In genomic region chr5:6583049-6583880, GRCh38 we compare ENCODE assay signal across 8 cellular contexts. TPM values are rescaled to one million over a fixed set of nuclear protein-coding genes. Genes with fewer than 3 reads are reported as not detected.
DNase-seq lines count a peak whose midpoint lies in the region; ATAC-seq and TF ChIP-seq lines count a peak whose summit lies in the region.

No MANE protein-coding gene starts in this region.

- no peak overlapping the region for H3K27ac Mint-ChIP-seq in T-helper 17 cell
- no peak overlapping the region for H3K27ac Mint-ChIP-seq in neural crest cell (ENCODE audit: unreplicated experiment)

- no peak for DNase-seq in AG04449 (ENCODE audit: low read depth, low spot score)
- peak; percentile 74 for DNase-seq in GM13977 (ENCODE audit: low spot score)
- DNase-seq in T-helper 17 cell, result no peak
- DNase-seq in fibroblast of the aortic adventitia (ENCODE audit: low read depth), result no peak
- DNase-seq in neural crest cell (ENCODE audit: low read depth, low spot score), result peak; percentile 38
- DNase-seq in GF-D8 (lab: John Stamatoyannopoulos, UW), result no peak
- no peak for DNase-seq in activated CD8-positive, alpha-beta memory T cell treated with anti-CD3 and anti-CD28 coated beads, Interleukin-2, amount 50 U/mL, for 48 hours

- H3K27me3 Mint-ChIP-seq in T-helper 17 cell, result peaks cover 79% of the 10 kb centered on the region
- H3K27me3 Mint-ChIP-seq in neural crest cell (ENCODE audit: low read depth), result peaks cover 83% of the 10 kb centered on the region

- H3K36me3 Mint-ChIP-seq in T-helper 17 cell (ENCODE audit: low read depth) (peaks cover 3% of the 10 kb centered on the region), neural crest cell (ENCODE audit: low read depth) (no peaks in the 10 kb centered on the region)

- H3K4me1 Mint-ChIP-seq in T-helper 17 cell (peaks cover 5% of the 10 kb centered on the region), neural crest cell (peaks cover 4% of the 10 kb centered on the region)

- peak; percentile 48 for TF ChIP-seq CTCF in AG04449 (IDR thresholded peaks at IDR 0.05; ENCODE audit: insufficient read depth, low read length, missing control alignments)
- peak; percentile 28 for TF ChIP-seq CTCF in GM13977 (IDR thresholded peaks at IDR 0.05; ENCODE audit: extremely low read depth, insufficient read depth, missing control alignments)
- peak; percentile 49 for TF ChIP-seq CTCF in fibroblast of the aortic adventitia (IDR thresholded peaks at IDR 0.05; ENCODE audit: insufficient read depth, low read length)
- peak; percentile 59 for TF ChIP-seq CTCF in neural crest cell (conservative IDR thresholded peaks at IDR 0.05)

- H3K4me3 ChIP-seq in AG04449 (ENCODE audit: low read depth, low read length), result peak overlapping the region; percentile 36
- peak overlapping the region; percentile 49 for H3K4me3 ChIP-seq in fibroblast of the aortic adventitia (ENCODE audit: low read depth, low read length)

- no peaks in the 10 kb centered on the region for H3K9me3 ChIP-seq in T-helper 17 cell (ENCODE audit: control insufficient read depth, low read length, poor library complexity, severe bottlenecking)

- H3K9me3 Mint-ChIP-seq in neural crest cell, result peaks cover 4% of the 10 kb centered on the region

- H3K4me3 Mint-ChIP-seq in T-helper 17 cell (peak overlapping the region; percentile 33), neural crest cell (no peak overlapping the region)

- peak; percentile 66 for ATAC-seq in T-helper 17 cell
- no peak for ATAC-seq in HG02840 (IDR thresholded peaks at IDR 0.05; ENCODE audit: low FRiP score, unreplicated experiment)

- in situ Hi-C loops in GM13977 (cut with MboI; ENCODE audit: low pct_unique_long_range_greater_than_20kb, low sequenced_read_pairs, unreplicated experiment), result loop anchor here (25.0 kb wide), 1 partner anchor 696 kb away; no protein-coding TSS in a partner anchor

- POLR2A ChIA-PET in AG04449 (lab: Yijun Ruan, JAX), result no interaction called here

- CTCF ChIA-PET in AG04449 (lab: Yijun Ruan, JAX), result interaction anchor here (0.8 to 1.5 kb wide), 2 partner anchors 1089 to 1094 kb away, joined by 3 to 14 read pairs; no protein-coding TSS in a partner anchor

RNA-seq across cellular contexts. Expression of gene NSUN2, which starts 49.6 kb away (rescaled TPM):
- total RNA-seq in T-helper 17 cell (10 to 100 TPM; 49.1 to 60.1 TPM), fibroblast of the aortic adventitia (ENCODE audit: low replicate concordance) (27.4 and 29.0 TPM in 2 replicates), neural crest cell (75.0 and 76.9 TPM in 2 replicates)

RNA-seq across cellular contexts. Expression of gene SRD5A1, which starts 50.0 kb away (rescaled TPM):
- total RNA-seq in T-helper 17 cell (1 to 10 TPM; 3.7 to 4.4 TPM), fibroblast of the aortic adventitia (ENCODE audit: low replicate concordance) (5.1 and 12.0 TPM in 2 replicates), neural crest cell (29.7 and 31.3 TPM in 2 replicates)

Comparison
In these comparisons a context has a peak if more than half of its experiments do, and no peak if none do; other contexts are left out.
1. DNase-seq: peak in GM13977 (single experiment) and neural crest cell (single experiment); none in AG04449 (single experiment), T-helper 17 cell (0 of 3), fibroblast of the aortic adventitia (single experiment), GF-D8 (single experiment) and activated CD8-positive, alpha-beta memory T cell treated with anti-CD3 and anti-CD28 coated beads, Interleukin-2, amount 50 U/mL, for 48 hours (single experiment).
2. Peak in every context shown above with its lines, with median percentiles within 50 percentile points of each other: CTCF ChIP-seq.